9 cellular contexts compared by ENCODE assay signal in the genomic region with DNA sequence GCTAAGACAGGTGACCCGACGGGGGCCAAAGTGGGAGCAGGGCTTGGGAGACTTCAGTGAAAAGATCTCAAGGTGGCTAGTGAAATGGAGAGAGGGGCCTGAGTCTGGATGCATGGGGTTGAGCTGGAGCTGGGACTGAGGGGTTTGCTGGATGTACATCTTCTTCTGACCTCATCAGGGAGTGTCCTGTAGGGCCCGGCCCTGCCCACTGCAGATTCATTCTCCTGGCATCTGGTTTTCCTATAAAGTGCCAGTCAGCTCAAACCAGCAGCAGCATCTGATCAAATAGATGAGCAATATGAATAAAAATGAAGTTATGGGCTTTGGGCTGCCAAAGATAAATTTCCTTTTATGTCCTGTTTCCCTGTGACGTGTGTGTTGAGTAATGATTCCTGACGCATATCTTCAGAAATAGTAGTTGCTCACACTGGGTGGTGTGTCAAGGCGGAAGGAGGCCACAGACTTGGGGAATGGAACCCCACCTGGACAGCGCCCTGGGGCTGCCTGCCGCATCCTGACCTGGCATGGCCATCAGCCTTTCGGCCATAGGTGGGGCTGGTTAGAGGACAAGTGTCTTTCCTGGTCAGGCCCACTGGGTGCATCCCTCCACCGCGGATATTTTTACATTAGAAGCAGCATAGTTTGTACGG.
A peak's percentile ranks its signal among the peaks of the same experiment; 100 is the strongest.
DNase-seq lines count a peak whose midpoint lies in the region; FAIRE-seq and TF ChIP-seq lines count a peak whose summit lies in the region.
"Had no signal": no experiment of that assay in that cellular context is flagged by ENCODE, and none has a peak within 500 bp of the region (broad histone marks: within the 10 kb centered on the region; RNA-seq: fewer than 3 reads in every experiment).

No MANE protein-coding gene starts in this region.

- H3K4me1 ChIP-seq in esophagus squamous epithelium = peaks cover 10 to 64% (median 22%) of the 10 kb centered on the region in 3 donors
- H3K4me1 ChIP-seq in HAP-1 = no peaks in the 10 kb centered on the region
- H3K4me1 ChIP-seq in small intestine (ENCODE audit: control insufficient read depth in 2 of 2, insufficient read depth in 1 of 2, low read depth in 1 of 2, low read length in 1 of 2) = no peaks in the 10 kb centered on the region

- H3K9me3 Mint-ChIP-seq in activated T-helper 1 cell treated with anti-CD3 and anti-CD28 coated beads, Interleukin-12 subunit alpha, Interleukin-12 subunit beta, Interleukin-2, Interleukin-4 antibody, amounts not matched to agents 30 ng/mL and 10 ng/mL and 1 ng/mL, durations not matched to agents 14 hours and 24 hours and 36 hours = no peaks in the 10 kb centered on the region
- H3K9me3 Mint-ChIP-seq: activated naive CD8-positive, alpha-beta T cell treated with anti-CD3 and anti-CD28 coated beads, Interleukin-2, amount 10 ng/mL, durations not matched to agents 7 days and 5 days had no signal

- peak; percentile 8 for DNase-seq in GM13976 (ENCODE audit: low spot score)
- peak; percentile 77 for DNase-seq in RPMI7951 (ENCODE audit: low read depth)
- no peak for DNase-seq in esophagus squamous epithelium (lab: John Stamatoyannopoulos, UW)
- peak; percentile 77 for DNase-seq in skeletal muscle cell (ENCODE audit: low read depth)
- no peak for DNase-seq in HAP-1 (ENCODE audit: low spot score in 2 of 2)
- DNase-seq in D721Med (ENCODE audit: insufficient read length, low spot score) = no peak
- DNase-seq in activated T-helper 1 cell treated with anti-CD3 and anti-CD28 coated beads, Interleukin-12 subunit alpha, Interleukin-12 subunit beta, Interleukin-2, Interleukin-4 antibody, amounts not matched to agents 30 ng/mL and 10 ng/mL and 1 ng/mL, durations not matched to agents 14 hours and 24 hours and 36 hours (ENCODE audit: low spot score) = no peak
- no peak for DNase-seq in small intestine
- DNase-seq: activated naive CD8-positive, alpha-beta T cell treated with anti-CD3 and anti-CD28 coated beads, Interleukin-2, amount 10 ng/mL, durations not matched to agents 7 days and 5 days had no signal

- in situ Hi-C loops in GM13976 (cut with MboI; ENCODE audit: low sequenced_read_pairs, unreplicated experiment) (no loop called here), HAP-1 (cut with MboI; ENCODE audit: low sequenced_read_pairs) (no loop called here)

- H3K27ac Mint-ChIP-seq in activated T-helper 1 cell treated with anti-CD3 and anti-CD28 coated beads, Interleukin-12 subunit alpha, Interleukin-12 subunit beta, Interleukin-2, Interleukin-4 antibody, amounts not matched to agents 30 ng/mL and 10 ng/mL and 1 ng/mL, durations not matched to agents 14 hours and 24 hours and 36 hours = no peak overlapping the region
- H3K27ac Mint-ChIP-seq: activated naive CD8-positive, alpha-beta T cell treated with anti-CD3 and anti-CD28 coated beads, Interleukin-2, amount 10 ng/mL, durations not matched to agents 7 days and 5 days had no signal

- H3K27me3 ChIP-seq in esophagus squamous epithelium = peaks cover 0 to 12% (median 0%) of the 10 kb centered on the region in 4 donors
- no peaks in the 10 kb centered on the region for H3K27me3 ChIP-seq in HAP-1 (ENCODE audit: low read depth)
- H3K27me3 ChIP-seq in small intestine (ENCODE audit: control insufficient read depth in 2 of 2, insufficient read depth in 2 of 2, low read length in 2 of 2) = no peaks in the 10 kb centered on the region

- H3K4me3 ChIP-seq in esophagus squamous epithelium (no peak overlapping the region), skeletal muscle cell (ENCODE audit: low read depth, low read length) (no peak overlapping the region), HAP-1 (no peak overlapping the region), small intestine (ENCODE audit: low read depth in 1 of 2, low read length in 2 of 2) (no peak overlapping the region)

- no peaks in the 10 kb centered on the region for H3K36me3 Mint-ChIP-seq in activated T-helper 1 cell treated with anti-CD3 and anti-CD28 coated beads, Interleukin-12 subunit alpha, Interleukin-12 subunit beta, Interleukin-2, Interleukin-4 antibody, amounts not matched to agents 30 ng/mL and 10 ng/mL and 1 ng/mL, durations not matched to agents 14 hours and 24 hours and 36 hours (ENCODE audit: low read depth)
- H3K36me3 Mint-ChIP-seq: activated naive CD8-positive, alpha-beta T cell treated with anti-CD3 and anti-CD28 coated beads, Interleukin-2, amount 10 ng/mL, durations not matched to agents 7 days and 5 days had no signal

- no peak for TF ChIP-seq POLR2A in esophagus squamous epithelium (IDR thresholded peaks at IDR 0.05)

- no peak for TF ChIP-seq CTCF in GM13976 (IDR thresholded peaks at IDR 0.05; ENCODE audit: borderline replicate concordance, control extremely low read depth, extremely low read depth, insufficient read depth, missing control alignments)
- TF ChIP-seq CTCF in esophagus squamous epithelium (IDR thresholded peaks at IDR 0.05) = no peak
- no peak for TF ChIP-seq CTCF in D721Med (IDR thresholded peaks at IDR 0.05; ENCODE audit: insufficient read depth, missing control alignments)

- H3K9me3 ChIP-seq in esophagus squamous epithelium (no peaks in the 10 kb centered on the region), HAP-1 (no peaks in the 10 kb centered on the region), small intestine (ENCODE audit: control insufficient read depth, low read depth) (no peaks in the 10 kb centered on the region)

- 34 to 53% methylated on average over 11 to 12 of the region's 12 CpGs for WGBS in esophagus squamous epithelium, 2 donors
- WGBS in small intestine, 3 donors = 82 to 89% (median 88%) methylated on average over 12 of the region's 12 CpGs

- intact Hi-C loops in esophagus squamous epithelium (cut with DNase I) = no loop called here
- intact Hi-C loops in activated T-helper 1 cell treated with anti-CD3 and anti-CD28 coated beads, Interleukin-12 subunit alpha, Interleukin-12 subunit beta, Interleukin-2, Interleukin-4 antibody, amounts not matched to agents 30 ng/mL and 10 ng/mL and 1 ng/mL, durations not matched to agents 14 hours and 24 hours and 36 hours (cut with micrococcal nuclease) = no loop called here

- peaks cover 4% of the 10 kb centered on the region for H3K27me3 Mint-ChIP-seq in activated T-helper 1 cell treated with anti-CD3 and anti-CD28 coated beads, Interleukin-12 subunit alpha, Interleukin-12 subunit beta, Interleukin-2, Interleukin-4 antibody, amounts not matched to agents 30 ng/mL and 10 ng/mL and 1 ng/mL, durations not matched to agents 14 hours and 24 hours and 36 hours (ENCODE audit: insufficient read depth)

- H3K4me3 Mint-ChIP-seq in activated T-helper 1 cell treated with anti-CD3 and anti-CD28 coated beads, Interleukin-12 subunit alpha, Interleukin-12 subunit beta, Interleukin-2, Interleukin-4 antibody, amounts not matched to agents 30 ng/mL and 10 ng/mL and 1 ng/mL, durations not matched to agents 14 hours and 24 hours and 36 hours = no peak overlapping the region
- H3K4me3 Mint-ChIP-seq: activated naive CD8-positive, alpha-beta T cell treated with anti-CD3 and anti-CD28 coated beads, Interleukin-2, amount 10 ng/mL, durations not matched to agents 7 days and 5 days had no signal

- H3K27ac ChIP-seq in esophagus squamous epithelium = peak overlapping the region; percentile 79 to 93 (median 86)
- no peak overlapping the region for H3K27ac ChIP-seq in small intestine (ENCODE audit: low read depth in 1 of 2, low read length in 1 of 2)

- FAIRE-seq in D721Med (lab: Jason Lieb, UNC) = no peak
- no peak for FAIRE-seq in small intestine (lab: Jason Lieb, UNC)

- no peaks in the 10 kb centered on the region for H3K4me1 Mint-ChIP-seq in activated T-helper 1 cell treated with anti-CD3 and anti-CD28 coated beads, Interleukin-12 subunit alpha, Interleukin-12 subunit beta, Interleukin-2, Interleukin-4 antibody, amounts not matched to agents 30 ng/mL and 10 ng/mL and 1 ng/mL, durations not matched to agents 14 hours and 24 hours and 36 hours (ENCODE audit: low read depth)
- H3K4me1 Mint-ChIP-seq: activated naive CD8-positive, alpha-beta T cell treated with anti-CD3 and anti-CD28 coated beads, Interleukin-2, amount 10 ng/mL, durations not matched to agents 7 days and 5 days had no signal

- H3K36me3 ChIP-seq in esophagus squamous epithelium (no peaks in the 10 kb centered on the region), HAP-1 (replicated peaks) (no peaks in the 10 kb centered on the region), small intestine (ENCODE audit: control insufficient read depth in 2 of 2, insufficient read depth in 2 of 2, low read length in 2 of 2) (no peaks in the 10 kb centered on the region)

Comparison
In these comparisons a context has a peak if more than half of its experiments do, and no peak if none do; other contexts are left out.
1. DNase-seq: peak in GM13976 (single experiment), RPMI7951 (single experiment) and skeletal muscle cell (single experiment); none in esophagus squamous epithelium (single experiment), HAP-1 (0 of 2), D721Med (single experiment), activated T-helper 1 cell treated with anti-CD3 and anti-CD28 coated beads, Interleukin-12 subunit alpha, Interleukin-12 subunit beta, Interleukin-2, Interleukin-4 antibody, amounts not matched to agents 30 ng/mL and 10 ng/mL and 1 ng/mL, durations not matched to agents 14 hours and 24 hours and 36 hours (single experiment) and small intestine (single experiment).
2. H3K27ac ChIP-seq: peak in esophagus squamous epithelium (4 of 4); none in small intestine (0 of 2).